1 cellular context compared by ENCODE assay signal in the genomic region with DNA sequence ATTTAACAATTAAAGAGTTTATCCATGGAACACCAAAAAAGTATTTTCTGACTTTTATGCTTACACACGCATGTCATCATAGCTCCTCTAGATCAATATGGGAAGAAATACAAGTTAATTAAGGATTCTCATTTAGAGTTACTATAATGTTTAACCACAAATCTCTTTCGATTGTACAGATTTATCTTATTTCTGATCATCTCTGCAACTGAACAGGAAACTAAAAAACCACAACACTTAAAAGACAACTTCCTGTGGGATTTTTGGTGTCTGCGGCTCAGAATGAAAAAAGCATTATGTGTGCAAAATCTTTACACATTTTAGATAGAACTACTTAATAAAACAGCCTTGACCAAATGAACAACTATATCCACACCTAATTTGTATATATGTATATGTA.
TF ChIP-seq lines count a peak whose summit lies in the region.

No MANE protein-coding gene starts in this region.

TF ChIP-seq in GM23338, 12 proteins besides CTCF, POLR2A, EP300 and RAD21 (continued from another document):
- TF ChIP-seq, protein P1, sequence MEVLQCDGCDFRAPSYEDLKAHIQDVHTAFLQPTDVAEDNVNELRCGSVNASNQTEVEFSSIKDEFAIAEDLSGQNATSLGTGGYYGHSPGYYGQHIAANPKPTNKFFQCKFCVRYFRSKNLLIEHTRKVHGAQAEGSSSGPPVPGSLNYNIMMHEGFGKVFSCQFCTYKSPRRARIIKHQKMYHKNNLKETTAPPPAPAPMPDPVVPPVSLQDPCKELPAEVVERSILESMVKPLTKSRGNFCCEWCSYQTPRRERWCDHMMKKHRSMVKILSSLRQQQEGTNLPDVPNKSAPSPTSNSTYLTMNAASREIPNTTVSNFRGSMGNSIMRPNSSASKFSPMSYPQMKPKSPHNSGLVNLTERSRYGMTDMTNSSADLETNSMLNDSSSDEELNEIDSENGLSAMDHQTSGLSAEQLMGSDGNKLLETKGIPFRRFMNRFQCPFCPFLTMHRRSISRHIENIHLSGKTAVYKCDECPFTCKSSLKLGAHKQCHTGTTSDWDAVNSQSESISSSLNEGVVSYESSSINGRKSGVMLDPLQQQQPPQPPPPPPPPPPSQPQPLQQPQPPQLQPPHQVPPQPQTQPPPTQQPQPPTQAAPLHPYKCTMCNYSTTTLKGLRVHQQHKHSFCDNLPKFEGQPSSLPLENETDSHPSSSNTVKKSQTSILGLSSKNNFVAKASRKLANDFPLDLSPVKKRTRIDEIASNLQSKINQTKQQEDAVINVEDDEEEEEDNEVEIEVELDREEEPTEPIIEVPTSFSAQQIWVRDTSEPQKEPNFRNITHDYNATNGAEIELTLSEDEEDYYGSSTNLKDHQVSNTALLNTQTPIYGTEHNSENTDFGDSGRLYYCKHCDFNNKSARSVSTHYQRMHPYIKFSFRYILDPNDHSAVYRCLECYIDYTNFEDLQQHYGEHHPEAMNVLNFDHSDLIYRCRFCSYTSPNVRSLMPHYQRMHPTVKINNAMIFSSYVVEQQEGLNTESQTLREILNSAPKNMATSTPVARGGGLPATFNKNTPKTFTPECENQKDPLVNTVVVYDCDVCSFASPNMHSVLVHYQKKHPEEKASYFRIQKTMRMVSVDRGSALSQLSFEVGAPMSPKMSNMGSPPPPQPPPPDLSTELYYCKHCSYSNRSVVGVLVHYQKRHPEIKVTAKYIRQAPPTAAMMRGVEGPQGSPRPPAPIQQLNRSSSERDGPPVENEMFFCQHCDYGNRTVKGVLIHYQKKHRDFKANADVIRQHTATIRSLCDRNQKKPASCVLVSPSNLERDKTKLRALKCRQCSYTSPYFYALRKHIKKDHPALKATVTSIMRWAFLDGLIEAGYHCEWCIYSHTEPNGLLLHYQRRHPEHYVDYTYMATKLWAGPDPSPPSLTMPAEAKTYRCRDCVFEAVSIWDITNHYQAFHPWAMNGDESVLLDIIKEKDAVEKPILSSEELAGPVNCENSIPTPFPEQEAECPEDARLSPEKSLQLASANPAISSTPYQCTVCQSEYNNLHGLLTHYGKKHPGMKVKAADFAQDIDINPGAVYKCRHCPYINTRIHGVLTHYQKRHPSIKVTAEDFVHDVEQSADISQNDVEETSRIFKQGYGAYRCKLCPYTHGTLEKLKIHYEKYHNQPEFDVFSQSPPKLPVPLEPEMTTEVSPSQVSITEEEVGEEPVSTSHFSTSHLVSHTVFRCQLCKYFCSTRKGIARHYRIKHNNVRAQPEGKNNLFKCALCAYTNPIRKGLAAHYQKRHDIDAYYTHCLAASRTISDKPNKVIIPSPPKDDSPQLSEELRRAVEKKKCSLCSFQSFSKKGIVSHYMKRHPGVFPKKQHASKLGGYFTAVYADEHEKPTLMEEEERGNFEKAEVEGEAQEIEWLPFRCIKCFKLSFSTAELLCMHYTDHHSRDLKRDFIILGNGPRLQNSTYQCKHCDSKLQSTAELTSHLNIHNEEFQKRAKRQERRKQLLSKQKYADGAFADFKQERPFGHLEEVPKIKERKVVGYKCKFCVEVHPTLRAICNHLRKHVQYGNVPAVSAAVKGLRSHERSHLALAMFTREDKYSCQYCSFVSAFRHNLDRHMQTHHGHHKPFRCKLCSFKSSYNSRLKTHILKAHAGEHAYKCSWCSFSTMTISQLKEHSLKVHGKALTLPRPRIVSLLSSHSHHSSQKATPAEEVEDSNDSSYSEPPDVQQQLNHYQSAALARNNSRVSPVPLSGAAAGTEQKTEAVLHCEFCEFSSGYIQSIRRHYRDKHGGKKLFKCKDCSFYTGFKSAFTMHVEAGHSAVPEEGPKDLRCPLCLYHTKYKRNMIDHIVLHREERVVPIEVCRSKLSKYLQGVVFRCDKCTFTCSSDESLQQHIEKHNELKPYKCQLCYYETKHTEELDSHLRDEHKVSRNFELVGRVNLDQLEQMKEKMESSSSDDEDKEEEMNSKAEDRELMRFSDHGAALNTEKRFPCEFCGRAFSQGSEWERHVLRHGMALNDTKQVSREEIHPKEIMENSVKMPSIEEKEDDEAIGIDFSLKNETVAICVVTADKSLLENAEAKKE (CRISPR knock-in tag; IDR thresholded peaks at IDR 0.05) = no peak
- no peak for TF ChIP-seq STAT1 (IDR thresholded peaks at IDR 0.05; ENCODE audit: unreplicated experiment)
- no peak for TF ChIP-seq POLR2AphosphoS5 (IDR thresholded peaks at IDR 0.05; ENCODE audit: low read depth)
- TF ChIP-seq EZH2phosphoT487 (IDR thresholded peaks at IDR 0.05; ENCODE audit: unreplicated experiment) = no peak
- no peak for TF ChIP-seq EZH2 (IDR thresholded peaks at IDR 0.05; ENCODE audit: low read depth, unreplicated experiment)
- no peak for TF ChIP-seq NANOG (IDR thresholded peaks at IDR 0.05; ENCODE audit: borderline replicate concordance)
- TF ChIP-seq CREB1 (CRISPR knock-in tag; IDR thresholded peaks at IDR 0.05; ENCODE audit: low read depth) = no peak
- TF ChIP-seq ZNF114 (CRISPR knock-in tag; IDR thresholded peaks at IDR 0.05) = no peak
TF ChIP-seq in GM23338: peak in this region for 0.
